In genomic region chr1:1554550-1554925, GRCh38 we compare ENCODE assay signal across 20 cellular contexts. TPM values are rescaled to one million over a fixed set of nuclear protein-coding genes. Genes with fewer than 3 reads are reported as not detected.
DNase-seq lines count a peak whose midpoint lies in the region; ATAC-seq and TF ChIP-seq lines count a peak whose summit lies in the region.
"Had no signal": no experiment of that assay in that cellular context is flagged by ENCODE, and none has a peak within 500 bp of the region (broad histone marks: within the 10 kb centered on the region; RNA-seq: fewer than 3 reads in every experiment).

No MANE protein-coding gene starts in this region.

- H3K4me3 ChIP-seq in Caco-2 (ENCODE audit: low read depth, low read length) (no peak overlapping the region), osteoblast (ENCODE audit: insufficient read depth, low read length) (peak overlapping the region; percentile 13), upper lobe of right lung (no peak overlapping the region), colonic mucosa (no peak overlapping the region), uterus (no peak overlapping the region)
- H3K4me3 ChIP-seq: body of pancreas, coronary artery, gastroesophageal sphincter had no signal

- CTCF ChIA-PET in Caco-2 (lab: Charles Lee) = no interaction called here

- H3K4me2 ChIP-seq in osteoblast (ENCODE audit: insufficient read depth, low read length) = peak overlapping the region; percentile 66

- H3K4me3 Mint-ChIP-seq in Caco-2 (ENCODE audit: unreplicated experiment) (no peak overlapping the region), endothelial cell (ENCODE audit: unreplicated experiment) (no peak overlapping the region)
- H3K4me3 Mint-ChIP-seq: activated CD4-positive, alpha-beta T cell treated with anti-CD3 and anti-CD28 coated beads, Interleukin-2, amount 10 ng/mL, durations not matched to agents 24 days and 14 days; activated naive CD4-positive, alpha-beta T cell treated with anti-CD3 and anti-CD28 coated beads, Interleukin-2, amount 10 ng/mL, durations not matched to agents 7 days and 5 days had no signal

- H4K20me1 ChIP-seq in osteoblast (ENCODE audit: insufficient read depth, low read length) = peaks cover 45% of the 10 kb centered on the region

- intact Hi-C loops in Caco-2 (cut with micrococcal nuclease; ENCODE audit: unreplicated experiment) (no loop called here), upper lobe of right lung (cut with DNase I) (no loop called here), colonic mucosa (cut with DNase I) (no loop called here), uterus (cut with DNase I; ENCODE audit: low total_unique reads) (no loop called here)

- H3K4me1 ChIP-seq in Caco-2 (no peaks in the 10 kb centered on the region), osteoblast (ENCODE audit: insufficient read depth, low read length) (peaks cover 11% of the 10 kb centered on the region), upper lobe of right lung (no peaks in the 10 kb centered on the region), colonic mucosa (no peaks in the 10 kb centered on the region), uterus (no peaks in the 10 kb centered on the region)

- H3K4me1 Mint-ChIP-seq in Caco-2 (ENCODE audit: low read depth, unreplicated experiment) = no peaks in the 10 kb centered on the region
- H3K4me1 Mint-ChIP-seq in endothelial cell (ENCODE audit: unreplicated experiment) = no peaks in the 10 kb centered on the region
- H3K4me1 Mint-ChIP-seq: activated naive CD4-positive, alpha-beta T cell treated with anti-CD3 and anti-CD28 coated beads, Interleukin-2, amount 10 ng/mL, durations not matched to agents 7 days and 5 days had no signal

- TF ChIP-seq CTCF in Caco-2 (IDR thresholded peaks at IDR 0.05; ENCODE audit: insufficient read depth in 1 of 2, low read depth in 1 of 2, low read length in 1 of 2, severe bottlenecking in 1 of 2, unreplicated experiment in 1 of 2) (no peak), endothelial cell (IDR thresholded peaks at IDR 0.05; ENCODE audit: unreplicated experiment) (no peak), osteoblast (IDR thresholded peaks at IDR 0.05; ENCODE audit: extremely low read depth, low read depth, low read length) (no peak), upper lobe of right lung (IDR thresholded peaks at IDR 0.05) (no peak), colonic mucosa (IDR thresholded peaks at IDR 0.05) (no peak), uterus (IDR thresholded peaks at IDR 0.05) (no peak)

- no peak overlapping the region for H3K9ac ChIP-seq in colonic mucosa (ENCODE audit: low read depth in 2 of 2, low read length in 2 of 2)

- peaks cover 46% of the 10 kb centered on the region for H3K79me2 ChIP-seq in osteoblast (ENCODE audit: insufficient read depth, low read length)

- DNase-seq in Caco-2 (no peak), RPMI7951 (ENCODE audit: low read depth) (peak; percentile 56), endothelial cell (ENCODE audit: low spot score) (no peak), osteoblast (ENCODE audit: insufficient read length, low spot score, missing footprints) (peak; percentile 95), upper lobe of right lung (no peak), mesenteric fat pad (ENCODE audit: low spot score) (no peak), colonic mucosa (no peak), uterus (no peak)
- DNase-seq: activated CD4-positive, alpha-beta T cell treated with anti-CD3 and anti-CD28 coated beads, Interleukin-2, amount 10 ng/mL, durations not matched to agents 24 days and 14 days; activated naive CD4-positive, alpha-beta T cell treated with anti-CD3 and anti-CD28 coated beads, Interleukin-2, amount 10 ng/mL, durations not matched to agents 7 days and 5 days; body of pancreas; DND-41; KBM-7; NCI-H1048; NCI-H2081; NCI-H446 treated with DMSO at 0.1 percent for 48 hours; stimulated activated naive CD4-positive, alpha-beta T cell had no signal

- TF ChIP-seq POLR2A in uterus (IDR thresholded peaks at IDR 0.05) = no peak

- H3K9me3 Mint-ChIP-seq in Caco-2 (ENCODE audit: unreplicated experiment) (no peaks in the 10 kb centered on the region), endothelial cell (ENCODE audit: unreplicated experiment) (no peaks in the 10 kb centered on the region)
- H3K9me3 Mint-ChIP-seq: activated CD4-positive, alpha-beta T cell treated with anti-CD3 and anti-CD28 coated beads, Interleukin-2, amount 10 ng/mL, durations not matched to agents 24 days and 14 days; activated naive CD4-positive, alpha-beta T cell treated with anti-CD3 and anti-CD28 coated beads, Interleukin-2, amount 10 ng/mL, durations not matched to agents 7 days and 5 days had no signal

- ATAC-seq in upper lobe of right lung = no peak
- ATAC-seq: body of pancreas had no signal

- H3K27ac ChIP-seq in osteoblast (ENCODE audit: low read depth, low read length) = peak overlapping the region; percentile 24
- H3K27ac ChIP-seq in upper lobe of right lung = no peak overlapping the region
- H3K27ac ChIP-seq in colonic mucosa = no peak overlapping the region
- H3K27ac ChIP-seq in uterus = no peak overlapping the region
- H3K27ac ChIP-seq: body of pancreas, neutrophil had no signal

- H3K27ac Mint-ChIP-seq in Caco-2 (ENCODE audit: unreplicated experiment) = peak overlapping the region; percentile 19
- H3K27ac Mint-ChIP-seq in endothelial cell (ENCODE audit: unreplicated experiment) = peak overlapping the region; percentile 18
- H3K27ac Mint-ChIP-seq: activated CD4-positive, alpha-beta T cell treated with anti-CD3 and anti-CD28 coated beads, Interleukin-2, amount 10 ng/mL, durations not matched to agents 24 days and 14 days; activated naive CD4-positive, alpha-beta T cell treated with anti-CD3 and anti-CD28 coated beads, Interleukin-2, amount 10 ng/mL, durations not matched to agents 7 days and 5 days had no signal

- no peaks in the 10 kb centered on the region for H3K27me3 Mint-ChIP-seq in Caco-2 (ENCODE audit: insufficient read depth, unreplicated experiment)
- peaks cover 2% of the 10 kb centered on the region for H3K27me3 Mint-ChIP-seq in endothelial cell (ENCODE audit: unreplicated experiment)
- H3K27me3 Mint-ChIP-seq: activated CD4-positive, alpha-beta T cell treated with anti-CD3 and anti-CD28 coated beads, Interleukin-2, amount 10 ng/mL, durations not matched to agents 24 days and 14 days; activated naive CD4-positive, alpha-beta T cell treated with anti-CD3 and anti-CD28 coated beads, Interleukin-2, amount 10 ng/mL, durations not matched to agents 7 days and 5 days had no signal

- no TSS peak for BruUV-seq in Caco-2 (replicated peaks; lab: Mats Ljungman, UMichigan)

- H3K36me3 ChIP-seq in Caco-2 (ENCODE audit: control insufficient read depth, insufficient read depth, low read length) (no peaks in the 10 kb centered on the region), osteoblast (ENCODE audit: insufficient read depth, low read length) (no peaks in the 10 kb centered on the region), upper lobe of right lung (no peaks in the 10 kb centered on the region), colonic mucosa (no peaks in the 10 kb centered on the region), uterus (no peaks in the 10 kb centered on the region)

- H3K9me3 ChIP-seq in Caco-2 (no peaks in the 10 kb centered on the region), osteoblast (ENCODE audit: low read depth, low read length) (no peaks in the 10 kb centered on the region), upper lobe of right lung (no peaks in the 10 kb centered on the region), colonic mucosa (no peaks in the 10 kb centered on the region), uterus (no peaks in the 10 kb centered on the region)
- H3K9me3 ChIP-seq: body of pancreas, gastroesophageal sphincter, neutrophil had no signal

- POLR2A ChIA-PET in Caco-2 (lab: Charles Lee) = no interaction called here

- no peak overlapping the region for H2AFZ ChIP-seq in osteoblast (ENCODE audit: low read length)

- H3K27me3 ChIP-seq in Caco-2 (replicated peaks; ENCODE audit: control insufficient read depth, insufficient read depth, low read length) (no peaks in the 10 kb centered on the region), osteoblast (ENCODE audit: insufficient read depth, low read length) (no peaks in the 10 kb centered on the region), upper lobe of right lung (no peaks in the 10 kb centered on the region), colonic mucosa (no peaks in the 10 kb centered on the region), uterus (no peaks in the 10 kb centered on the region)
- H3K27me3 ChIP-seq: body of pancreas, gastroesophageal sphincter, neutrophil had no signal

- H3K36me3 Mint-ChIP-seq in Caco-2 (ENCODE audit: insufficient read depth, unreplicated experiment) (peaks cover 38% of the 10 kb centered on the region), endothelial cell (ENCODE audit: low read depth, unreplicated experiment) (peaks cover 5% of the 10 kb centered on the region)

RNA-seq across cellular contexts. Expression of gene TMEM240, which starts 14.1 kb away (rescaled TPM):
- total RNA-seq in Caco-2 (2022) (1.0 and 1.2 TPM in 2 replicates), endothelial cell (ENCODE audit: unreplicated experiment) (6.6 TPM), osteoblast (1.8 and 2.7 TPM in 2 replicates), upper lobe of right lung (2.9 TPM), mesenteric fat pad (1.4 TPM), colonic mucosa (under 1 TPM; 0.77 to 0.91 TPM), uterus (10 to 100 TPM in 1 of 4 donors, 1 to 10 TPM in 1, not detected in 2; 9.4 to 16.3 TPM)
- not detected in 2 replicates for total RNA-seq in RPMI7951 (2014; rRNA removed; shearing (Covaris generic))
- total RNA-seq: activated CD4-positive, alpha-beta T cell treated with anti-CD3 and anti-CD28 coated beads, Interleukin-2, amount 10 ng/mL, durations not matched to agents 24 days and 14 days had no signal

RNA-seq across cellular contexts. Expression of gene SSU72, which starts 20.1 kb away (rescaled TPM):
- 91.5 and 96.2 TPM in 2 replicates for total RNA-seq in Caco-2 (2022)
- total RNA-seq in RPMI7951 (2014; rRNA removed; shearing (Covaris generic)) = 77.3 and 86.5 TPM in 2 replicates
- 114 TPM for total RNA-seq in endothelial cell (ENCODE audit: unreplicated experiment)
- total RNA-seq in osteoblast = 67.2 and 73.1 TPM in 2 replicates
- total RNA-seq in upper lobe of right lung = 125 TPM
- 144 TPM for total RNA-seq in mesenteric fat pad
- 100 to 1,000 TPM; 120 to 175 TPM for total RNA-seq in colonic mucosa
- 100 to 1,000 TPM in 2 of 4 donors, 10 to 100 TPM in 2; 44.0 to 273 (median 78.4) TPM for total RNA-seq in uterus

RNA-seq across cellular contexts. Expression of gene ATAD3A, which starts 42.6 kb away (rescaled TPM):
- total RNA-seq in Caco-2 (2022) (58.6 and 67.3 TPM in 2 replicates), endothelial cell (ENCODE audit: unreplicated experiment) (30.4 TPM), osteoblast (18.6 and 19.9 TPM in 2 replicates), upper lobe of right lung (21.9 TPM), mesenteric fat pad (26.2 TPM), colonic mucosa (10 to 100 TPM; 19.6 to 74.0 TPM), uterus (10 to 100 TPM in 3 of 4 donors, 1 to 10 TPM in 1; 1.8 to 14.8 (median 11.7) TPM)
- total RNA-seq in RPMI7951 (2014; rRNA removed; shearing (Covaris generic)) = 24.9 and 39.2 TPM in 2 replicates

RNA-seq across cellular contexts. Expression of gene FNDC10, which starts 45.4 kb away (rescaled TPM):
- total RNA-seq in Caco-2 (2022) = 13.6 and 15.6 TPM in 2 replicates
- total RNA-seq in RPMI7951 (2014; rRNA removed; shearing (Covaris generic)) = 3.4 and 3.6 TPM in 2 replicates
- total RNA-seq in endothelial cell (ENCODE audit: unreplicated experiment) = 11.6 TPM
- total RNA-seq in osteoblast = 2.1 and 2.5 TPM in 2 replicates
- 7.4 TPM for total RNA-seq in upper lobe of right lung
- 2.9 TPM for total RNA-seq in mesenteric fat pad
- total RNA-seq in colonic mucosa = 1 to 10 TPM; 2.9 to 4.2 TPM
- under 1 TPM in 2 of 4 donors, not detected in 2; 0.40 to 0.48 TPM for total RNA-seq in uterus

Comparison
In these comparisons a context has a peak if more than half of its experiments do, and no peak if none do; other contexts are left out.
1. DNase-seq: peak in RPMI7951 (single experiment) and osteoblast (single experiment); none in Caco-2 (0 of 2), endothelial cell (single experiment), upper lobe of right lung (single experiment), mesenteric fat pad (single experiment), colonic mucosa (single experiment) and uterus (0 of 2).